In genomic region chr1:209708297-209708696, GRCh38 we compare ENCODE assay signal across 20 cellular contexts. TPM values are rescaled to one million over a fixed set of nuclear protein-coding genes. Genes with fewer than 3 reads are reported as not detected.
DNase-seq lines count a peak whose midpoint lies in the region; ATAC-seq and TF ChIP-seq lines count a peak whose summit lies in the region.
"Had no signal": no experiment of that assay in that cellular context is flagged by ENCODE, and none has a peak within 500 bp of the region (broad histone marks: within the 10 kb centered on the region; RNA-seq: fewer than 3 reads in every experiment).

No MANE protein-coding gene starts in this region.

- H3K36me3 Mint-ChIP-seq in activated T-helper 2 cell treated with anti-CD3 and anti-CD28 coated beads, Interferon-gamma antibody, Interleukin-2, Interleukin-4, amounts not matched to agents 10 μg/mL and 5 μg/mL and 100 μg/mL, durations not matched to agents 14 hours and 24 hours and 36 hours (ENCODE audit: low read depth): peaks cover 74% of the 10 kb centered on the region

- no peaks in the 10 kb centered on the region for H3K9me3 Mint-ChIP-seq in activated T-helper 2 cell treated with anti-CD3 and anti-CD28 coated beads, Interferon-gamma antibody, Interleukin-2, Interleukin-4, amounts not matched to agents 10 μg/mL and 5 μg/mL and 100 μg/mL, durations not matched to agents 14 hours and 24 hours and 36 hours

- H3K27ac ChIP-seq in 22Rv1: peak overlapping the region; percentile 7; the same call in 1 of the 2 replicates
- H3K27ac ChIP-seq: SK-N-MC had no signal

- peak; percentile 7 for ATAC-seq in left lobe of liver
- ATAC-seq in Right ventricle myocardium inferior: no peak
- ATAC-seq in HG03139 (IDR thresholded peaks at IDR 0.05; ENCODE audit: unreplicated experiment): no peak

- H3K4me3 Mint-ChIP-seq in activated T-helper 2 cell treated with anti-CD3 and anti-CD28 coated beads, Interferon-gamma antibody, Interleukin-2, Interleukin-4, amounts not matched to agents 10 μg/mL and 5 μg/mL and 100 μg/mL, durations not matched to agents 14 hours and 24 hours and 36 hours (ENCODE audit: low read depth): no peak overlapping the region
- H3K4me3 Mint-ChIP-seq: B cell; CD4-positive, CD25-positive, alpha-beta regulatory T cell had no signal

- H3K27me3 Mint-ChIP-seq in activated T-helper 2 cell treated with anti-CD3 and anti-CD28 coated beads, Interferon-gamma antibody, Interleukin-2, Interleukin-4, amounts not matched to agents 10 μg/mL and 5 μg/mL and 100 μg/mL, durations not matched to agents 14 hours and 24 hours and 36 hours (ENCODE audit: low read depth): no peaks in the 10 kb centered on the region
- H3K27me3 Mint-ChIP-seq: CD4-positive, CD25-positive, alpha-beta regulatory T cell had no signal

- H3K27ac Mint-ChIP-seq in activated T-helper 2 cell treated with anti-CD3 and anti-CD28 coated beads, Interferon-gamma antibody, Interleukin-2, Interleukin-4, amounts not matched to agents 10 μg/mL and 5 μg/mL and 100 μg/mL, durations not matched to agents 14 hours and 24 hours and 36 hours: peak overlapping the region; percentile 64
- H3K27ac Mint-ChIP-seq: B cell had no signal

- DNase-seq in Ammon's horn (ENCODE audit: low spot score) (peak; percentile 56), left lobe of liver (ENCODE audit: low spot score) (no peak), NCI-H1417 treated with DMSO at 0.1 percent for 48 hours (lab: John Stamatoyannopoulos, UW) (no peak), Right ventricle myocardium inferior (ENCODE audit: missing footprints) (no peak)
- DNase-seq in activated T-helper 2 cell treated with anti-CD3 and anti-CD28 coated beads, Interferon-gamma antibody, Interleukin-2, Interleukin-4, amounts not matched to agents 10 μg/mL and 5 μg/mL and 100 μg/mL, durations not matched to agents 14 hours and 24 hours and 36 hours (ENCODE audit: low spot score): no peak
- DNase-seq: Caco-2; CD4-positive, CD25-positive, alpha-beta regulatory T cell; DMS153; KBM-7; NCI-H1105; NCI-H1694; NCI-H2081 treated with DMSO at 0.1 percent for 48 hours; Right ventricle myocardium superior had no signal

- no peak for TF ChIP-seq CTCF in 22Rv1 (IDR thresholded peaks at IDR 0.05)

- H3K4me1 Mint-ChIP-seq in activated T-helper 2 cell treated with anti-CD3 and anti-CD28 coated beads, Interferon-gamma antibody, Interleukin-2, Interleukin-4, amounts not matched to agents 10 μg/mL and 5 μg/mL and 100 μg/mL, durations not matched to agents 14 hours and 24 hours and 36 hours (ENCODE audit: low read depth): peaks cover 80% of the 10 kb centered on the region

- intact Hi-C loops in activated T-helper 2 cell treated with anti-CD3 and anti-CD28 coated beads, Interferon-gamma antibody, Interleukin-2, Interleukin-4, amounts not matched to agents 10 μg/mL and 5 μg/mL and 100 μg/mL, durations not matched to agents 14 hours and 24 hours and 36 hours (cut with micrococcal nuclease): no loop called here
- intact Hi-C loops in Right ventricle myocardium inferior (cut with DNase I): loop anchor here (5.0 kb wide), 1 partner anchor 39 kb away; no protein-coding TSS in a partner anchor

RNA-seq across cellular contexts. Expression of gene HSD11B1, which starts 3.7 kb away (rescaled TPM):
- total RNA-seq in activated T-helper 2 cell treated with anti-CD3 and anti-CD28 coated beads, Interferon-gamma antibody, Interleukin-2, Interleukin-4, amounts not matched to agents 10 μg/mL and 5 μg/mL and 100 μg/mL, durations not matched to agents 14 hours and 24 hours and 36 hours: 8.2 and 8.6 TPM in 2 replicates
- total RNA-seq in left lobe of liver (479 TPM), Right ventricle myocardium inferior (4.3 TPM)
- total RNA-seq: B cell, Caco-2, H1, NCI-H460, OCI-LY7 had no signal

RNA-seq across cellular contexts. Expression of gene G0S2, which starts 33.1 kb away (rescaled TPM):
- total RNA-seq in activated T-helper 2 cell treated with anti-CD3 and anti-CD28 coated beads, Interferon-gamma antibody, Interleukin-2, Interleukin-4, amounts not matched to agents 10 μg/mL and 5 μg/mL and 100 μg/mL, durations not matched to agents 14 hours and 24 hours and 36 hours: 49.3 and 49.4 TPM in 2 replicates
- total RNA-seq in left lobe of liver (75.0 TPM), Right ventricle myocardium inferior (460 TPM)
- total RNA-seq: B cell; CD4-positive, CD25-positive, alpha-beta regulatory T cell; OCI-LY7 had no signal

RNA-seq across cellular contexts. Expression of gene TRAF3IP3, which starts 47.6 kb away (rescaled TPM):
- total RNA-seq in activated T-helper 2 cell treated with anti-CD3 and anti-CD28 coated beads, Interferon-gamma antibody, Interleukin-2, Interleukin-4, amounts not matched to agents 10 μg/mL and 5 μg/mL and 100 μg/mL, durations not matched to agents 14 hours and 24 hours and 36 hours: 386 and 390 TPM in 2 replicates
- total RNA-seq in left lobe of liver: 1.4 TPM
- 1.7 TPM for total RNA-seq in Right ventricle myocardium inferior
- total RNA-seq: Caco-2, H1, NCI-H460 had no signal

RNA-seq across cellular contexts. Expression of gene LAMB3, which starts 56.1 kb away (rescaled TPM):
- total RNA-seq in activated T-helper 2 cell treated with anti-CD3 and anti-CD28 coated beads, Interferon-gamma antibody, Interleukin-2, Interleukin-4, amounts not matched to agents 10 μg/mL and 5 μg/mL and 100 μg/mL, durations not matched to agents 14 hours and 24 hours and 36 hours: 11.3 and 11.5 TPM in 2 replicates
- total RNA-seq in left lobe of liver (7.8 TPM), Right ventricle myocardium inferior (5.9 TPM)

Comparison
In these comparisons a context has a peak if more than half of its experiments do, and no peak if none do; other contexts are left out.
1. RNA of gene HSD11B1, which starts 3.7 kb away (total RNA-seq): 479 TPM in left lobe of liver (single experiment); 8.2 to 8.6 TPM in activated T-helper 2 cell treated with anti-CD3 and anti-CD28 coated beads, Interferon-gamma antibody, Interleukin-2, Interleukin-4, amounts not matched to agents 10 μg/mL and 5 μg/mL and 100 μg/mL, durations not matched to agents 14 hours and 24 hours and 36 hours and 4.3 TPM in Right ventricle myocardium inferior (single experiment); every median in the first group is over 10 times any median in the second.
2. RNA of gene TRAF3IP3, which starts 47.6 kb away (total RNA-seq): 386 to 390 TPM in activated T-helper 2 cell treated with anti-CD3 and anti-CD28 coated beads, Interferon-gamma antibody, Interleukin-2, Interleukin-4, amounts not matched to agents 10 μg/mL and 5 μg/mL and 100 μg/mL, durations not matched to agents 14 hours and 24 hours and 36 hours; 1.7 TPM in Right ventricle myocardium inferior (single experiment) and 1.4 TPM in left lobe of liver (single experiment); every median in the first group is over 100 times any median in the second.